10 cellular contexts compared by ENCODE assay signal in genomic region chr16:55543470-55543869, GRCh38. TPM values are rescaled to one million over a fixed set of nuclear protein-coding genes. Genes with fewer than 3 reads are reported as not detected.
DNase-seq lines count a peak whose midpoint lies in the region; ATAC-seq, FAIRE-seq and TF ChIP-seq lines count a peak whose summit lies in the region.
"Had no signal": no experiment of that assay in that cellular context is flagged by ENCODE, and none has a peak within 500 bp of the region (broad histone marks: within the 10 kb centered on the region; RNA-seq: fewer than 3 reads in every experiment).

No MANE protein-coding gene starts in this region.

- H3K4me3 ChIP-seq in heart left ventricle (no peak overlapping the region), right atrium auricular region (no peak overlapping the region), GM12878 (no peak overlapping the region), neuronal stem cell (ENCODE audit: low read length in 2 of 2) (no peak overlapping the region), Karpas-422 (ENCODE audit: low read length) (no peak overlapping the region)
- H3K4me3 ChIP-seq: sigmoid colon had no signal

- no peak overlapping the region for H3K23ac ChIP-seq in neuronal stem cell (ENCODE audit: low read depth, low read length, poor library complexity)

- H3K18ac ChIP-seq in neuronal stem cell (ENCODE audit: low read length) = no peak overlapping the region

- 0 out of 2 replicates have a peak, but pooled peaks have one; percentile 12 for TF ChIP-seq RAD21 in GM12878 (IDR thresholded peaks at IDR 0.05; ENCODE audit: insufficient read depth, low read depth, low read length)

- no peak overlapping the region for H2AFZ ChIP-seq in GM12878 (ENCODE audit: control insufficient read depth, low read depth, low read length)
- no peak overlapping the region for H2AFZ ChIP-seq in neuronal stem cell (ENCODE audit: low read length)
- H2AFZ ChIP-seq in Karpas-422 (ENCODE audit: low read length) = no peak overlapping the region

- no peak overlapping the region for H3K27ac ChIP-seq in heart left ventricle
- H3K27ac ChIP-seq in right atrium auricular region = no peak overlapping the region
- H3K27ac ChIP-seq in GM12878 (ENCODE audit: control insufficient read depth, insufficient read depth) = no peak overlapping the region
- H3K27ac ChIP-seq in neuronal stem cell (replicated peaks; ENCODE audit: low read length) = no peak overlapping the region
- H3K27ac ChIP-seq in Karpas-422 (ENCODE audit: low read length) = no peak overlapping the region
- H3K27ac ChIP-seq: sigmoid colon had no signal

- ATAC-seq in heart left ventricle (peak in 1 of 4 donors; percentile 67), GM12878 (no peak), left colon (peak; percentile 38)

- no peak for TF ChIP-seq EP300 in GM12878 (IDR thresholded peaks at IDR 0.05; ENCODE audit: borderline replicate concordance in 1 of 2, control insufficient read depth in 1 of 2, low read depth in 2 of 2, low read length in 2 of 2)

- SMC1A ChIA-PET in GM12878 (lab: Charles Lee; ENCODE audit: uncharacterized antibody, unreplicated experiment) = no interaction called here

- RAD21 ChIA-PET in GM12878 (lab: Charles Lee; ENCODE audit: unreplicated experiment) = no interaction called here

- H3K4me1 ChIP-seq in heart left ventricle (peaks cover 0 to 24% (median 0%) of the 10 kb centered on the region in 12 donors), right atrium auricular region (no peaks in the 10 kb centered on the region), GM12878 (ENCODE audit: control insufficient read depth, insufficient read depth, low read length) (no peaks in the 10 kb centered on the region), neuronal stem cell (ENCODE audit: control insufficient read depth in 2 of 2, insufficient read depth in 1 of 2, low read depth in 1 of 2, low read length in 2 of 2) (peaks cover 0 to 2% of the 10 kb centered on the region in 2 donors), Karpas-422 (ENCODE audit: low read length) (no peaks in the 10 kb centered on the region)

- H3K9ac ChIP-seq in GM12878 (ENCODE audit: control insufficient read depth, insufficient read depth, low read length) (no peak overlapping the region), neuronal stem cell (ENCODE audit: low read depth, low read length, poor library complexity) (no peak overlapping the region), Karpas-422 (ENCODE audit: low read length) (no peak overlapping the region)

- H3K27me3 ChIP-seq in heart left ventricle (no peaks in the 10 kb centered on the region), right atrium auricular region (no peaks in the 10 kb centered on the region), GM12878 (replicated peaks in 1 of 2; ENCODE audit: control insufficient read depth in 2 of 2, insufficient read depth in 2 of 2, low read length in 1 of 2) (no peaks in the 10 kb centered on the region), neuronal stem cell (ENCODE audit: control insufficient read depth in 3 of 3, insufficient read depth in 3 of 3, low read depth in 1 of 3, low read length in 3 of 3) (no peaks in the 10 kb centered on the region), Karpas-422 (ENCODE audit: low read length) (no peaks in the 10 kb centered on the region)
- H3K27me3 ChIP-seq: sigmoid colon had no signal

- H4K20me1 ChIP-seq in GM12878 (ENCODE audit: control insufficient read depth, insufficient read depth) (no peaks in the 10 kb centered on the region), Karpas-422 (ENCODE audit: insufficient read depth, low read depth, low read length) (no peaks in the 10 kb centered on the region)

- peaks cover 0 to 23% (median 0%) of the 10 kb centered on the region in 9 donors for H3K36me3 ChIP-seq in heart left ventricle
- H3K36me3 ChIP-seq in right atrium auricular region = no peaks in the 10 kb centered on the region
- no peaks in the 10 kb centered on the region for H3K36me3 ChIP-seq in GM12878 (ENCODE audit: control insufficient read depth in 2 of 2, insufficient read depth in 2 of 2, low read length in 1 of 2)
- H3K36me3 ChIP-seq in neuronal stem cell (replicated peaks in 1 of 2; ENCODE audit: control insufficient read depth in 2 of 2, insufficient read depth in 2 of 2, low read length in 2 of 2) = no peaks in the 10 kb centered on the region
- H3K36me3 ChIP-seq in Karpas-422 (ENCODE audit: insufficient read depth, low read length) = no peaks in the 10 kb centered on the region
- H3K36me3 ChIP-seq: sigmoid colon had no signal

- H3K79me2 ChIP-seq in GM12878 (ENCODE audit: control insufficient read depth, insufficient read depth, low read length) (no peaks in the 10 kb centered on the region), Karpas-422 (ENCODE audit: low read length) (no peaks in the 10 kb centered on the region)

- H2BK5ac ChIP-seq in neuronal stem cell (ENCODE audit: low read length) = no peak overlapping the region

- no peak for TF ChIP-seq POLR2A in heart left ventricle (IDR thresholded peaks at IDR 0.05)
- TF ChIP-seq POLR2A in GM12878 (IDR thresholded peaks at IDR 0.05; ENCODE audit: low read depth, low read length) = no peak

- POLR2A ChIA-PET in GM12878 (lab: Charles Lee) = no interaction called here

- no peak overlapping the region for H3K4ac ChIP-seq in neuronal stem cell (ENCODE audit: low read length)

- TF ChIP-seq CTCF in heart left ventricle (IDR thresholded peaks at IDR 0.05) (peak in 11 of 12 donors; percentile 20 to 69 (median 39)), right atrium auricular region (IDR thresholded peaks at IDR 0.05) (peak in 1 of 2 donors; percentile 60), GM12878 (IDR thresholded peaks at IDR 0.05 in 2 of 3, conservative IDR thresholded peaks at IDR 0.05 in 1 of 3; ENCODE audit: control insufficient read depth in 2 of 3, extremely low read depth in 1 of 3, insufficient read depth in 1 of 3, low read depth in 3 of 3, low read length in 3 of 3) (no peak)

- H3K9me3 ChIP-seq in heart left ventricle (no peaks in the 10 kb centered on the region), right atrium auricular region (no peaks in the 10 kb centered on the region), GM12878 (replicated peaks; ENCODE audit: control insufficient read depth, insufficient read depth, low read length) (no peaks in the 10 kb centered on the region), neuronal stem cell (replicated peaks in 1 of 2; ENCODE audit: control insufficient read depth in 2 of 2, insufficient read depth in 1 of 2, low read depth in 1 of 2, low read length in 2 of 2) (no peaks in the 10 kb centered on the region), Karpas-422 (ENCODE audit: low read length) (no peaks in the 10 kb centered on the region)
- H3K9me3 ChIP-seq: sigmoid colon had no signal

- intact Hi-C loops in heart left ventricle (cut with DNase I) = loop anchor here (1.0 to 10.0 kb wide), 9 partner anchors 36 to 161 kb away; partner anchors contain the start of gene LPCAT2 (in 1 of the 10)
- intact Hi-C loops in GM12878 (cut with micrococcal nuclease; ENCODE audit: unreplicated experiment) = loop anchor here (2.0 kb wide), 1 partner anchor 79 kb away; no protein-coding TSS in a partner anchor
- intact Hi-C loops in left colon (cut with DNase I, micrococcal nuclease) = loop anchor here in 1 of 2 donors (5.0 kb wide), 2 partner anchors 46 to 76 kb away; no protein-coding TSS in a partner anchor

- H3K79me1 ChIP-seq in neuronal stem cell (ENCODE audit: low read depth, low read length) = no peaks in the 10 kb centered on the region

- no peak overlapping the region for H2BK15ac ChIP-seq in neuronal stem cell (ENCODE audit: low read length)

- CTCF ChIA-PET in GM12878 (lab: Yijun Ruan, JAX) = interaction anchor here (1.8 kb wide), 1 partner anchor 79 kb away, joined by 10 read pairs; no protein-coding TSS in a partner anchor

- no peaks in the 10 kb centered on the region for H3K9me2 ChIP-seq in Karpas-422 (replicated peaks; ENCODE audit: insufficient read depth, low read length)

- no peak overlapping the region for H2BK120ac ChIP-seq in neuronal stem cell (ENCODE audit: low read depth, low read length)

- DNase-seq in heart left ventricle (no peak), right atrium auricular region (ENCODE audit: low spot score) (no peak), GM12878 (ENCODE audit: low read depth, low spot score) (no peak), left colon (no peak), neuronal stem cell (ENCODE audit: low spot score) (no peak), SIG-M5 treated with dmso at 0.1 percent for 504 hours (lab: John Stamatoyannopoulos, UW; ENCODE audit: unreplicated experiment) (no peak), Karpas-422 (no peak)
- no peak for DNase-seq in stimulated activated CD4-positive, alpha-beta T cell treated with anti-CD3 and anti-CD28 coated beads, Interleukin-2, amount 100 ng/mL, for 24 hours
- DNase-seq: COR-L47, sigmoid colon had no signal

- no peak for FAIRE-seq in GM12878 (lab: Jason Lieb, UNC)

- no TSS peak for BruUV-seq in GM12878 (replicated peaks; lab: Mats Ljungman, UMichigan)

- no peak overlapping the region for H3K4me2 ChIP-seq in GM12878 (ENCODE audit: control insufficient read depth, insufficient read depth)
- H3K4me2 ChIP-seq in neuronal stem cell (ENCODE audit: insufficient read depth, low read length, poor library complexity, severe bottlenecking) = no peak overlapping the region
- no peak overlapping the region for H3K4me2 ChIP-seq in Karpas-422 (ENCODE audit: low read depth, low read length, poor library complexity, severe bottlenecking)

- no peak overlapping the region for H2AK5ac ChIP-seq in neuronal stem cell (ENCODE audit: low read depth, low read length)

- H4K8ac ChIP-seq in neuronal stem cell (ENCODE audit: low read depth, low read length) = no peak overlapping the region

- WGBS in heart left ventricle, 4 donors = 18 to 34% (median 24%) methylated on average over 2 of the region's 2 CpGs
- 40% methylated on average over 2 of the region's 2 CpGs for WGBS in GM12878 (ENCODE audit: insufficient coverage, insufficient replicate concordance, low lambda C conversion rate, missing lambda C conversion rate)
- WGBS in neuronal stem cell (ENCODE audit: extremely low coverage in 2 of 2, insufficient read length in 2 of 2, insufficient replicate concordance in 1 of 2), 2 donors = no CpG with 5 or more reads among the region's 2 CpGs

- in situ Hi-C loops in GM12878 (cut with MboI) = loop anchor here (10.0 kb wide), 1 partner anchor 61 kb away; no protein-coding TSS in a partner anchor

- H2BK12ac ChIP-seq in neuronal stem cell (ENCODE audit: low read length) = no peak overlapping the region

- H3K14ac ChIP-seq in neuronal stem cell (ENCODE audit: low read length) = no peak overlapping the region

- H4K91ac ChIP-seq in neuronal stem cell (ENCODE audit: low read depth, low read length, poor library complexity) = no peak overlapping the region

RNA-seq across cellular contexts. Expression of gene CAPNS2, which starts 23.0 kb away (rescaled TPM):
- total RNA-seq in heart left ventricle = under 1 TPM in 1 of 9 donors, not detected in 8; 0.72 TPM
- not detected for polyA plus RNA-seq in heart left ventricle
- under 1 TPM in 1 of 2 donors, not detected in 1; 0.35 TPM for total RNA-seq in right atrium auricular region
- not detected in 2 replicates for total RNA-seq in GM12878 (2013; cell fraction: nucleolus; rRNA removed)
- total RNA-seq in GM12878 (2014; rRNA removed) = not detected in 2 replicates
- total RNA-seq in GM12878 (2014; rRNA removed; fragmentation: Illumina TruSeq; extraction: Trizol) = not detected in 2 replicates
- not detected in 2 replicates for total RNA-seq in GM12878 (2021)
- not detected for polyA plus RNA-seq in GM12878 (2011; ENCODE audit: low read depth)
- not detected in 2 replicates for polyA plus RNA-seq in GM12878 (2011; rRNA removed)
- not detected in 2 replicates for polyA plus RNA-seq in GM12878 (2011; cell fraction: cytosol; rRNA removed)
- not detected in 2 replicates for polyA plus RNA-seq in GM12878 (2011; cell fraction: nucleus; rRNA removed)
- polyA plus RNA-seq in GM12878 (2012) = not detected in 2 replicates
- not detected in 2 replicates for polyA plus RNA-seq in GM12878 (2014; fragmentation: Illumina TruSeq; extraction: Trizol)
- polyA plus RNA-seq in GM12878 (2014; fragmentation: Nextera tagmentation; extraction: Ambion mirVana) = not detected
- polyA plus RNA-seq in GM12878 (2014; rRNA removed) = not detected in 2 replicates
- not detected for polyA plus RNA-seq in GM12878 (2016; fragmentation: Nextera tagmentation; extraction: Ambion mirVana)
- not detected in 2 replicates for polyA minus RNA-seq in GM12878 (2011; rRNA and poly(A)+ RNA removed)
- not detected in 2 replicates for polyA minus RNA-seq in GM12878 (2011; cell fraction: cytosol; rRNA and poly(A)+ RNA removed)
- not detected in 2 replicates for polyA minus RNA-seq in GM12878 (2011; cell fraction: nucleus; rRNA and poly(A)+ RNA removed)
- total RNA-seq in left colon = under 1 TPM; 0.40 to 0.70 TPM
- polyA plus RNA-seq in neuronal stem cell (2013, experiment 1 of 2) = not detected
- polyA plus RNA-seq in neuronal stem cell (2013, experiment 2 of 2) = not detected
- total RNA-seq in Karpas-422 (2014; rRNA removed; shearing (Covaris generic); ENCODE audit: low replicate concordance) = not detected in 2 replicates

RNA-seq across cellular contexts. Expression of gene LPCAT2, which starts 34.6 kb away (rescaled TPM):
- 10 to 100 TPM in 3 of 9 donors, 1 to 10 TPM in 6; 4.1 to 13.6 (median 7.6) TPM for total RNA-seq in heart left ventricle
- 1 to 10 TPM; 3.8 to 5.2 TPM for polyA plus RNA-seq in heart left ventricle
- total RNA-seq in right atrium auricular region = 1 to 10 TPM; 5.0 to 9.9 TPM
- total RNA-seq in GM12878 (2013; cell fraction: nucleolus; rRNA removed) = not detected in 2 replicates
- total RNA-seq in GM12878 (2014; rRNA removed) = not detected in 2 replicates
- not detected in 2 replicates for total RNA-seq in GM12878 (2014; rRNA removed; fragmentation: Illumina TruSeq; extraction: Trizol)
- not detected in 2 replicates for total RNA-seq in GM12878 (2021)
- not detected for polyA plus RNA-seq in GM12878 (2011; ENCODE audit: low read depth)
- 0.01 TPM in 1 of 2 replicates, not detected in the other for polyA plus RNA-seq in GM12878 (2011; rRNA removed)
- not detected in 2 replicates for polyA plus RNA-seq in GM12878 (2011; cell fraction: cytosol; rRNA removed)
- polyA plus RNA-seq in GM12878 (2011; cell fraction: nucleus; rRNA removed) = not detected in 2 replicates
- polyA plus RNA-seq in GM12878 (2012) = 0.03 TPM in 1 of 2 replicates, not detected in the other
- not detected in 2 replicates for polyA plus RNA-seq in GM12878 (2014; fragmentation: Illumina TruSeq; extraction: Trizol)
- polyA plus RNA-seq in GM12878 (2014; fragmentation: Nextera tagmentation; extraction: Ambion mirVana) = not detected
- polyA plus RNA-seq in GM12878 (2014; rRNA removed) = not detected in 2 replicates
- not detected for polyA plus RNA-seq in GM12878 (2016; fragmentation: Nextera tagmentation; extraction: Ambion mirVana)
- polyA minus RNA-seq in GM12878 (2011; rRNA and poly(A)+ RNA removed) = not detected in 2 replicates
- not detected in 2 replicates for polyA minus RNA-seq in GM12878 (2011; cell fraction: cytosol; rRNA and poly(A)+ RNA removed)
- polyA minus RNA-seq in GM12878 (2011; cell fraction: nucleus; rRNA and poly(A)+ RNA removed) = not detected in 2 replicates
- 10 to 100 TPM; 14.0 to 17.9 TPM for total RNA-seq in left colon
- 5.8 TPM for polyA plus RNA-seq in neuronal stem cell (2013, experiment 1 of 2)
- 5.2 TPM for polyA plus RNA-seq in neuronal stem cell (2013, experiment 2 of 2)
- not detected in 2 replicates for total RNA-seq in Karpas-422 (2014; rRNA removed; shearing (Covaris generic); ENCODE audit: low replicate concordance)

Comparison
In these comparisons a context has a peak if more than half of its experiments do, and no peak if none do; other contexts are left out.
1. CTCF ChIP-seq: peak in heart left ventricle (11 of 12); none in GM12878 (0 of 3).